1 cellular context compared by ENCODE assay signal in genomic region chr19:11191273-11191755, GRCh38.
TF ChIP-seq lines count a peak whose summit lies in the region.

No MANE protein-coding gene starts in this region.

TF ChIP-seq in HCT116, 20 proteins besides CTCF, POLR2A, EP300 and RAD21 (continued from another document):
- TF ChIP-seq REST (IDR thresholded peaks at IDR 0.05; ENCODE audit: low read depth) (no peak), TCF7L2 (IDR thresholded peaks at IDR 0.05; ENCODE audit: borderline replicate concordance, extremely low read depth, insufficient read depth, insufficient read length) (no peak), CEBPB (IDR thresholded peaks at IDR 0.05; ENCODE audit: low read depth) (no peak), SP1 (IDR thresholded peaks at IDR 0.05; ENCODE audit: low read depth) (no peak)
